ENCODE assay signal across 9 cellular contexts in genomic region chr2:199463000-199463692, GRCh38. TPM values are rescaled to one million over a fixed set of nuclear protein-coding genes. Genes with fewer than 3 reads are reported as not detected.
DNase-seq lines count a peak whose midpoint lies in the region; ATAC-seq and TF ChIP-seq lines count a peak whose summit lies in the region.
"Had no signal": no experiment of that assay in that cellular context is flagged by ENCODE, and none has a peak within 500 bp of the region (broad histone marks: within the 10 kb centered on the region; RNA-seq: fewer than 3 reads in every experiment).

No MANE protein-coding gene starts in this region.

- peak overlapping the region; percentile 55 for H3K4me3 Mint-ChIP-seq in activated T-cell treated with anti-CD3 and anti-CD28 coated beads, Interleukin-2, amount 50 U/mL, for 24 hours
- peak overlapping the region in 8 of 10 donors; percentile 41 to 64 (median 54) for H3K4me3 Mint-ChIP-seq in naive thymus-derived CD8-positive, alpha-beta T cell
- H3K4me3 Mint-ChIP-seq: T-helper 1 cell treated with Interleukin-12 subunit alpha and Interleukin-12 subunit beta and Interleukin-4 antibody, amounts not matched to agents 30 μg/mL and 1 μg/mL, for 36 hours had no signal

- intact Hi-C loops in upper lobe of right lung (cut with DNase I) = no loop called here

- peaks cover 82% of the 10 kb centered on the region for H3K27me3 ChIP-seq in upper lobe of right lung

- peaks cover 2% of the 10 kb centered on the region for H3K36me3 Mint-ChIP-seq in activated T-cell treated with anti-CD3 and anti-CD28 coated beads, Interleukin-2, amount 50 U/mL, for 24 hours (ENCODE audit: low read depth)
- peaks cover 5 to 27% (median 11%) of the 10 kb centered on the region in 3 donors for H3K36me3 Mint-ChIP-seq in naive thymus-derived CD8-positive, alpha-beta T cell

- peak overlapping the region; percentile 51 for H3K4me3 ChIP-seq in fibroblast of pulmonary artery (replicated peaks; ENCODE audit: low read depth, low read length)
- peak overlapping the region; percentile 47 for H3K4me3 ChIP-seq in upper lobe of right lung

- H3K4me1 Mint-ChIP-seq in activated T-cell treated with anti-CD3 and anti-CD28 coated beads, Interleukin-2, amount 50 U/mL, for 24 hours (ENCODE audit: low read depth) = peaks cover 24% of the 10 kb centered on the region
- peaks cover 13 to 31% (median 23%) of the 10 kb centered on the region in 4 donors for H3K4me1 Mint-ChIP-seq in naive thymus-derived CD8-positive, alpha-beta T cell

- peak; percentile 50 for ATAC-seq in GM19463 (IDR thresholded peaks at IDR 0.05; ENCODE audit: unreplicated experiment)
- ATAC-seq in naive thymus-derived CD8-positive, alpha-beta T cell = peak; percentile 39 to 59
- ATAC-seq in upper lobe of right lung = peak; percentile 72
- ATAC-seq in HG02852 (IDR thresholded peaks at IDR 0.05; ENCODE audit: unreplicated experiment) = no peak

- no peaks in the 10 kb centered on the region for H3K36me3 ChIP-seq in upper lobe of right lung

- DNase-seq in CD1c-positive myeloid dendritic cell (ENCODE audit: extremely low spot score) = peak; percentile 84
- peak; percentile 43 for DNase-seq in NCI-H1105 (lab: John Stamatoyannopoulos, UW)
- DNase-seq in activated T-cell treated with anti-CD3 and anti-CD28 coated beads, Interleukin-2, amount 50 U/mL, for 24 hours = peak; percentile 72
- DNase-seq in fibroblast of pulmonary artery (ENCODE audit: low read depth) = peak; percentile 41
- peak in 5 of 10 donors; percentile 43 to 57 (median 48) for DNase-seq in naive thymus-derived CD8-positive, alpha-beta T cell
- DNase-seq in upper lobe of right lung = peak; percentile 88

- no peaks in the 10 kb centered on the region for H3K9me3 ChIP-seq in upper lobe of right lung

- H3K4me1 ChIP-seq in upper lobe of right lung = peaks cover 17% of the 10 kb centered on the region

- no peaks in the 10 kb centered on the region for H3K9me3 Mint-ChIP-seq in activated T-cell treated with anti-CD3 and anti-CD28 coated beads, Interleukin-2, amount 50 U/mL, for 24 hours
- H3K9me3 Mint-ChIP-seq in naive thymus-derived CD8-positive, alpha-beta T cell = peaks cover 0 to 37% (median 17%) of the 10 kb centered on the region in 9 donors
- H3K9me3 Mint-ChIP-seq: T-helper 1 cell treated with Interleukin-12 subunit alpha and Interleukin-12 subunit beta and Interleukin-4 antibody, amounts not matched to agents 30 μg/mL and 1 μg/mL, for 36 hours had no signal

- H3K27ac Mint-ChIP-seq in activated T-cell treated with anti-CD3 and anti-CD28 coated beads, Interleukin-2, amount 50 U/mL, for 24 hours = no peak overlapping the region
- no peak overlapping the region for H3K27ac Mint-ChIP-seq in naive thymus-derived CD8-positive, alpha-beta T cell

- no peak overlapping the region for H3K27ac ChIP-seq in upper lobe of right lung

- TF ChIP-seq CTCF in fibroblast of pulmonary artery (IDR thresholded peaks at IDR 0.05; ENCODE audit: low read length, missing control alignments) (peak; percentile 54), upper lobe of right lung (IDR thresholded peaks at IDR 0.05) (peak; percentile 75)

- POLR2A ChIA-PET in naive thymus-derived CD8-positive, alpha-beta T cell (lab: Charles Lee) = no interaction called here

- peaks cover 82% of the 10 kb centered on the region for H3K27me3 Mint-ChIP-seq in activated T-cell treated with anti-CD3 and anti-CD28 coated beads, Interleukin-2, amount 50 U/mL, for 24 hours
- peaks cover 44 to 75% (median 58%) of the 10 kb centered on the region in 5 donors for H3K27me3 Mint-ChIP-seq in naive thymus-derived CD8-positive, alpha-beta T cell

RNA-seq across cellular contexts. Expression of gene SATB2, which starts 5.4 kb away (rescaled TPM):
- total RNA-seq in naive thymus-derived CD8-positive, alpha-beta T cell = under 1 TPM; 0.49 to 0.74 TPM
- under 1 TPM in 2 of 3 donors, not detected in 1; 0.02 to 0.43 TPM for polyA plus RNA-seq in naive thymus-derived CD8-positive, alpha-beta T cell
- total RNA-seq in upper lobe of right lung = 3.9 TPM
